In genomic region chr1:167455786-167456446, GRCh38 we compare ENCODE assay signal across 8 cellular contexts.
DNase-seq lines count a peak whose midpoint lies in the region; ATAC-seq and TF ChIP-seq lines count a peak whose summit lies in the region.

No MANE protein-coding gene starts in this region.

- intact Hi-C loops in lower leg skin (cut with DNase I; ENCODE audit: low total_unique reads): no loop called here

- H3K27ac ChIP-seq in SJCRH30 (peak overlapping the region; percentile 23; the same call in 1 of the 2 replicates), coronary artery (peak overlapping the region; percentile 79 to 82), stomach smooth muscle (ENCODE audit: low read length) (peak overlapping the region; percentile 58)

- H3K36me3 ChIP-seq in SJCRH30 (no peaks in the 10 kb centered on the region), stomach smooth muscle (ENCODE audit: control insufficient read depth in 2 of 2, insufficient read depth in 2 of 2, low read length in 2 of 2) (no peaks in the 10 kb centered on the region)

- DNase-seq in NOMO-1 treated with DMSO at 0.1 percent for 48 hours (lab: John Stamatoyannopoulos, UW; ENCODE audit: unreplicated experiment) (peak; percentile 25), NOMO-1 treated with dmso at 0.1 percent for 144 hours (lab: John Stamatoyannopoulos, UW; ENCODE audit: unreplicated experiment) (no peak), SJCRH30 (peak; percentile 19 to 45), coronary artery (ENCODE audit: low spot score) (no peak), lower leg skin (ENCODE audit: low spot score in 2 of 2) (peak in 1 of 2 donors; percentile 90), NCI-H146 (lab: John Stamatoyannopoulos, UW) (no peak)

- H3K4me3 ChIP-seq in SJCRH30 (peak overlapping the region; percentile 66), coronary artery (peak overlapping the region; percentile 76), lower leg skin (ENCODE audit: low read depth, poor library complexity, severe bottlenecking) (peak overlapping the region; percentile 61), stomach smooth muscle (ENCODE audit: low read length in 2 of 2) (peak overlapping the region; percentile 85 to 91)

- TF ChIP-seq CTCF in coronary artery (IDR thresholded peaks at IDR 0.05) (no peak), lower leg skin (IDR thresholded peaks at IDR 0.05) (no peak)

- peak; percentile 34 for ATAC-seq in HG02623 (IDR thresholded peaks at IDR 0.05; ENCODE audit: unreplicated experiment)

- no peak for TF ChIP-seq POLR2A in lower leg skin (IDR thresholded peaks at IDR 0.05)

- H3K9ac ChIP-seq in stomach smooth muscle (ENCODE audit: low read length in 2 of 2): peak overlapping the region; percentile 86

- no peaks in the 10 kb centered on the region for H3K9me3 ChIP-seq in SJCRH30 (replicated peaks)
- no peaks in the 10 kb centered on the region for H3K9me3 ChIP-seq in stomach smooth muscle (ENCODE audit: control insufficient read depth in 2 of 2, low read length in 2 of 2)

- H3K27me3 ChIP-seq in SJCRH30 (no peaks in the 10 kb centered on the region), stomach smooth muscle (ENCODE audit: control insufficient read depth in 1 of 2, insufficient read depth in 2 of 2, low read length in 2 of 2) (no peaks in the 10 kb centered on the region)

- H3K4me1 ChIP-seq in SJCRH30 (no peaks in the 10 kb centered on the region), stomach smooth muscle (ENCODE audit: control insufficient read depth, insufficient read depth, low read length) (peaks cover 6% of the 10 kb centered on the region)

- 1 to 3% methylated on average over 8 to 21 of the region's 23 CpGs for WGBS in lower leg skin, 2 donors

Comparison
In these comparisons a context has a peak if more than half of its experiments do, and no peak if none do; other contexts are left out.
1. DNase-seq: peak in NOMO-1 treated with DMSO at 0.1 percent for 48 hours (single experiment) and SJCRH30 (2 of 2); none in NOMO-1 treated with dmso at 0.1 percent for 144 hours (single experiment), coronary artery (single experiment) and NCI-H146 (single experiment).
2. H3K27ac ChIP-seq: peak in every context shown above with its lines; median percentile 80 in coronary artery; 58 in stomach smooth muscle; 23 in SJCRH30.
3. Peak in every context shown above with its lines, with median percentiles within 50 percentile points of each other: H3K4me3 ChIP-seq.